In the genomic region with DNA sequence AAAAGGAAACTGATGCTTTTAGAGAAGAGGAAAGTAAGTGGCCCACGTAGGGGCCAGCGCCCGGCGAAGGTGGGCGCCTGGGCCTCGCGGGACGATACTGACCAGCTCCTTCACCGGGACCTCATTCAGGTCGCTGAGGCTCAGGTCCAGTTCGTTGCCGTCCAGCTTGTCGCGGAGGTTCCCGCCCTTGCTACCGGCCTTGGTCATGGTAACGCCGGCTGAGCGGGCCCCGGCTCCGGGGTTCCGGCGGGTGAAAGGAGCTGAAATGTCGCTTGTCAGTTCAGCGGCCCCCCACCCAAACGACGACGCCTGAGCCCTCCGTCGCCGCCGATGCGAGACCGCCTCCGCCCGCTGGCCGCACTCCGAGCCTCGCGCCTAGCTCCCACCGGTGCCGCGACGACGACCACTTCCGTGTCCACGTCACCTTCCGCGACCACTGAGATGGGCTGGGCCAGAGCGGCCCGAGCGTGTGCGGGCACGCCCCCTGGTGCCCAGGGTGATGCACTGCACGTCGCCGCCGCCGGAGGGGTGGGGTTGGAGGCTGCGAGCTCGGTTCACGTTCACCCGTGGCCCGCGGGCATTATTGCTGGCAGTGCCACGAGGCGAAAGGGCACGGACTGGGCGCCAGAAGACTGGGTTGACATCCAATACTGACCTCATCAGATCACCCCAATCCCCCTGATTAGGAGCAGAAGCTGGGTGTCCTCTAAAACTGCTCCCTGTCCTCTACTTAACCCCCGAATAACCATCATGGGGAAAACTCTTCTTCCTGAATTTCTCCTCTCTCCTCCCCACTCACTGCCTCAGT, we compare ENCODE assay signal across 8 cellular contexts. TPM values are rescaled to one million over a fixed set of nuclear protein-coding genes. Genes with fewer than 3 reads are reported as not detected.
DNase-seq lines count a peak whose midpoint lies in the region; ATAC-seq and TF ChIP-seq lines count a peak whose summit lies in the region.

A gene (minus strand): TSS at position 413 of the 808 bp plus-strand sequence. CDS start 206 bp downstream, at position 207.

- peak; percentile 86 for TF ChIP-seq POLR2A in right lobe of liver (IDR thresholded peaks at IDR 0.05)

- peak within 1 kb of the TSS; percentile 61 to 91 (median 79) for H3K27ac ChIP-seq in right lobe of liver

- H3K9me3 ChIP-seq in right lobe of liver, result no peaks in the 10 kb centered on the region

- intact Hi-C loops in CD14-positive monocyte (cut with micrococcal nuclease) (loop anchor here in 1 of 2 donors (2.0 kb wide), 1 partner anchor 25 kb away; a partner anchor contains a TSS), right lobe of liver (cut with DNase I) (no loop called here)

- peak within 1 kb of the TSS; percentile 84 to 100 (median 95) for H3K4me3 ChIP-seq in right lobe of liver

- H3K27me3 Mint-ChIP-seq in CD14-positive monocyte (ENCODE audit: low read depth in 3 of 3), result peaks cover 0 to 6% (median 2%) of the 10 kb centered on the region in 3 donors

- DNase-seq in CD14-positive monocyte (ENCODE audit: low spot score), result peak; percentile 89
- DNase-seq in NCI-H748 (lab: John Stamatoyannopoulos, UW; ENCODE audit: unreplicated experiment), result peak; percentile 82
- DNase-seq in activated CD4-positive, alpha-beta T cell treated with anti-CD3 and anti-CD28 coated beads, Interleukin-2, amount 50 U/mL, for 48 hours, result peak; percentile 93 to 95
- DNase-seq in dermis microvascular lymphatic vessel endothelial cell (ENCODE audit: low read depth in 2 of 2), result peak; percentile 67 to 87
- peak; percentile 88 to 91 (median 90) for DNase-seq in right lobe of liver
- DNase-seq in stimulated activated CD4-positive, alpha-beta T cell treated with anti-CD3 and anti-CD28 coated beads, Interleukin-4, amount 100 ng/mL, for 24 hours, result peak; percentile 92

- WGBS in right lobe of liver (ENCODE audit: insufficient coverage, low coverage, low lambda C conversion rate, missing lambda C conversion rate), result 5% methylated on average over 8 of the region's 70 CpGs

- ATAC-seq in GM19324 (IDR thresholded peaks at IDR 0.05; ENCODE audit: low FRiP score, unreplicated experiment) (peak; percentile 94), HG03460 (IDR thresholded peaks at IDR 0.05; ENCODE audit: unreplicated experiment) (peak; percentile 96), right lobe of liver (peak; percentile 97 to 99 (median 98))

- TF ChIP-seq CTCF in CD14-positive monocyte (IDR thresholded peaks at IDR 0.05) (peak; percentile 99), right lobe of liver (IDR thresholded peaks at IDR 0.05) (peak; percentile 98 to 100 (median 98))

- peak within 1 kb of the TSS; percentile 86 to 89 for H3K4me3 Mint-ChIP-seq in CD14-positive monocyte

- H3K4me1 ChIP-seq in right lobe of liver, result peaks cover 0 to 22% (median 8%) of the 10 kb centered on the region in 4 donors

- peak within 1 kb of the TSS; percentile 84 to 94 (median 90) for H3K27ac Mint-ChIP-seq in CD14-positive monocyte

- peaks cover 30 to 33% of the 10 kb centered on the region in 2 donors for H3K36me3 Mint-ChIP-seq in CD14-positive monocyte

- H3K27me3 ChIP-seq in right lobe of liver, result no peaks in the 10 kb centered on the region

- peaks cover 0 to 8% (median 3%) of the 10 kb centered on the region in 7 donors for H3K9me3 Mint-ChIP-seq in CD14-positive monocyte

- H3K4me1 Mint-ChIP-seq in CD14-positive monocyte, result peaks cover 28% of the 10 kb centered on the region

- H3K36me3 ChIP-seq in right lobe of liver, result peaks cover 0 to 28% (median 19%) of the 10 kb centered on the region in 4 donors

RNA-seq across cellular contexts. Expression of the gene that starts here (rescaled TPM):
- polyA plus RNA-seq in CD14-positive monocyte, result 10 to 100 TPM; 45.7 to 48.9 TPM
- 105 and 116 TPM in 2 replicates for total RNA-seq in dermis microvascular lymphatic vessel endothelial cell
- 100 to 1,000 TPM in 2 of 6 experiments, 10 to 100 TPM in 4; 36.0 to 125 (median 64.0) TPM for total RNA-seq in right lobe of liver

Comparison
In these comparisons a context has a peak if more than half of its experiments do, and no peak if none do; other contexts are left out.
1. Peak in every context shown above with its lines: DNase-seq, ATAC-seq, H3K4me3 ChIP-seq and H3K27ac ChIP-seq.